Comparison of ENCODE assay signal across 10 cellular contexts in the genomic region with DNA sequence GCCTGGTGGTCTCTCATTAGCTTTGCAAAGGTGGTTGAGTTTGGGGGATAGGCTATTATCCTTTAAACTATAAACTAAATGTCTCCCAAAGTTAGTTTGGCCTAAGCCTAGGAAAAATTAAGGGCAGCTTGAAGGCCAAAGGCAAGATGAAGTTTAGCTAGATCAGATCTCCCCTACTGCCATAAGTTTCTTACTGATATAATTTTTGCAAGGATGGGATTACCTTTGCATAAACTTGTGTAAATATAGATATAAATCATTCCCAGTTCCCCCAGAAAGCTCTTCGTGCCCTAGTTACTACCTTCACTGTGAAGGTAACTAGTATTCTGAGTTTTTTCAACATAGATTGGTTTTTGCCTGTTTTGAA. TPM values are rescaled to one million over a fixed set of nuclear protein-coding genes. Genes with fewer than 3 reads are reported as not detected.
"Had no signal": no experiment of that assay in that cellular context is flagged by ENCODE, and none has a peak within 500 bp of the region (broad histone marks: within the 10 kb centered on the region; RNA-seq: fewer than 3 reads in every experiment).

No MANE protein-coding gene starts in this region.

- H3K27ac ChIP-seq: HL-60, KMS-11 had no signal

- DNase-seq: IMR-90, KBM-7, KG1 had no signal

- H3K27me3 Mint-ChIP-seq: IgD-negative memory B cell had no signal

- H3K4me3 Mint-ChIP-seq: IgD-negative memory B cell had no signal

- H3K9me3 Mint-ChIP-seq: IgD-negative memory B cell had no signal

- H3K9ac ChIP-seq: KMS-11 had no signal

- H3K4me2 ChIP-seq: KMS-11 had no signal

- ATAC-seq: HepG2 had no signal

- H3K27ac Mint-ChIP-seq: IgD-negative memory B cell had no signal

- FAIRE-seq: HepG2, HTR-8/SVneo had no signal

RNA-seq across cellular contexts. Expression of a gene that starts 23.0 kb away (rescaled TPM):
- total RNA-seq: IMR-90 had no signal
- polyA plus RNA-seq: IgD-negative memory B cell had no signal

RNA-seq across cellular contexts. Expression of a gene that starts 40.6 kb away (rescaled TPM):
- total RNA-seq: HepG2, HT-29, HT1080, IMR-90 had no signal
- polyA plus RNA-seq: HepG2, IgD-negative memory B cell, IMR-90 had no signal

RNA-seq across cellular contexts. Expression of a gene that starts 55.4 kb away (rescaled TPM):
- total RNA-seq: HepG2, HT-29, HT1080, IMR-90 had no signal
- polyA plus RNA-seq: HepG2, IgD-negative memory B cell, IMR-90 had no signal
